8 cellular contexts compared by ENCODE assay signal in genomic region chr1:231420299-231420958, GRCh38. TPM values are rescaled to one million over a fixed set of nuclear protein-coding genes. Genes with fewer than 3 reads are reported as not detected.
DNase-seq lines count a peak whose midpoint lies in the region; ATAC-seq and TF ChIP-seq lines count a peak whose summit lies in the region.

No MANE protein-coding gene starts in this region.

- H2AFZ ChIP-seq in PC-3 (ENCODE audit: low read length): peak overlapping the region; percentile 15

- no peaks in the 10 kb centered on the region for H3F3A ChIP-seq in PC-3 (ENCODE audit: low read length, unreplicated experiment)

- no peak for DNase-seq in activated T-cell treated with anti-CD3 and anti-CD28 coated beads, Interleukin-2, amount 50 U/mL, for 24 hours
- no peak for DNase-seq in activated T-cell treated with anti-CD3 and anti-CD28 coated beads, Interleukin-2, amount 50 U/mL, for 1 hour
- peak; percentile 48 for DNase-seq in PC-3
- DNase-seq in AG08395 (ENCODE audit: low spot score): no peak
- no peak for DNase-seq in mucosa of gallbladder (ENCODE audit: low spot score)

- no peaks in the 10 kb centered on the region for H3K27me3 Mint-ChIP-seq in activated T-cell treated with anti-CD3 and anti-CD28 coated beads, Interleukin-2, amount 50 U/mL, for 24 hours

- H3K27ac Mint-ChIP-seq in activated T-cell treated with anti-CD3 and anti-CD28 coated beads, Interleukin-2, amount 50 U/mL, for 24 hours: peak overlapping the region; percentile 91

- TSS peak; percentile 34 for BruUV-seq in PC-3 (replicated peaks; lab: Mats Ljungman, UMichigan)

- H3K27ac ChIP-seq in PC-3 (ENCODE audit: low read length) (peak overlapping the region; percentile 22), cingulate gyrus (ENCODE audit: low read depth, low read length) (peak overlapping the region; percentile 75)

- peaks cover 49% of the 10 kb centered on the region for H3K4me1 ChIP-seq in PC-3 (ENCODE audit: insufficient read depth, low read length)
- H3K4me1 ChIP-seq in mucosa of stomach (ENCODE audit: control insufficient read depth, insufficient read depth, low read length): peaks cover 16% of the 10 kb centered on the region

- H3K9ac ChIP-seq in PC-3 (ENCODE audit: low read length) (peak overlapping the region; percentile 66), mucosa of stomach (ENCODE audit: low read length) (peak overlapping the region; percentile 55)

- POLR2A ChIA-PET in PC-3 (lab: Charles Lee; ENCODE audit: unreplicated experiment): interaction anchor here (0.6 kb wide), 1 partner anchor 46 kb away, joined by 3 read pairs; no protein-coding TSS in a partner anchor

- H3K27me3 ChIP-seq in PC-3 (ENCODE audit: low read length): no peaks in the 10 kb centered on the region
- no peaks in the 10 kb centered on the region for H3K27me3 ChIP-seq in mucosa of stomach (ENCODE audit: control insufficient read depth, insufficient read depth, low read length)

- CTCF ChIA-PET in PC-3 (lab: Charles Lee): interaction anchor here (0.7 kb wide), 1 partner anchor 35 kb away, joined by 3 read pairs; no protein-coding TSS in a partner anchor

- ATAC-seq in PC-3 (no peak), GM18519 (IDR thresholded peaks at IDR 0.05; ENCODE audit: low FRiP score, unreplicated experiment) (no peak)

- H3K9me3 ChIP-seq in PC-3 (ENCODE audit: low read length): no peaks in the 10 kb centered on the region
- H3K9me3 ChIP-seq in mucosa of stomach (ENCODE audit: control insufficient read depth, low read length): no peaks in the 10 kb centered on the region

- H3K4me3 Mint-ChIP-seq in activated T-cell treated with anti-CD3 and anti-CD28 coated beads, Interleukin-2, amount 50 U/mL, for 24 hours: peak overlapping the region; percentile 81

- H3K4me3 ChIP-seq in PC-3 (ENCODE audit: low read length) (peak overlapping the region; percentile 85), mucosa of stomach (ENCODE audit: low read length) (peak overlapping the region; percentile 34)

- H3K9me3 Mint-ChIP-seq in activated T-cell treated with anti-CD3 and anti-CD28 coated beads, Interleukin-2, amount 50 U/mL, for 24 hours: no peaks in the 10 kb centered on the region

- H3K9me2 ChIP-seq in PC-3 (replicated peaks; ENCODE audit: low read length): no peaks in the 10 kb centered on the region

- H3K79me2 ChIP-seq in PC-3 (ENCODE audit: low read length): peaks cover 62% of the 10 kb centered on the region

- intact Hi-C loops in PC-3 (cut with micrococcal nuclease): loop anchor here (5.0 kb wide), 1 partner anchor 162 kb away; no protein-coding TSS in a partner anchor

- peaks cover 36% of the 10 kb centered on the region for H3K36me3 Mint-ChIP-seq in activated T-cell treated with anti-CD3 and anti-CD28 coated beads, Interleukin-2, amount 50 U/mL, for 24 hours (ENCODE audit: low read depth)

- H4K20me1 ChIP-seq in PC-3 (ENCODE audit: low read length): peaks cover 42% of the 10 kb centered on the region

- H3K4me2 ChIP-seq in PC-3 (ENCODE audit: low read length): peak overlapping the region; percentile 91

- peaks cover 48% of the 10 kb centered on the region for H3K4me1 Mint-ChIP-seq in activated T-cell treated with anti-CD3 and anti-CD28 coated beads, Interleukin-2, amount 50 U/mL, for 24 hours (ENCODE audit: low read depth)

- TF ChIP-seq CTCF in PC-3 (conservative IDR thresholded peaks at IDR 0.05; ENCODE audit: low read depth, low read length): no peak

- H3K36me3 ChIP-seq in PC-3 (ENCODE audit: low read depth, low read length) (no peaks in the 10 kb centered on the region), mucosa of stomach (ENCODE audit: control insufficient read depth, insufficient read depth, low read length) (no peaks in the 10 kb centered on the region)

RNA-seq across cellular contexts. Expression of gene EGLN1, which starts 1.7 kb away (rescaled TPM):
- total RNA-seq in PC-3 (2014; rRNA removed) (37.0 and 44.9 TPM in 2 replicates), mucosa of gallbladder (49.1 TPM)
